In the genomic region with DNA sequence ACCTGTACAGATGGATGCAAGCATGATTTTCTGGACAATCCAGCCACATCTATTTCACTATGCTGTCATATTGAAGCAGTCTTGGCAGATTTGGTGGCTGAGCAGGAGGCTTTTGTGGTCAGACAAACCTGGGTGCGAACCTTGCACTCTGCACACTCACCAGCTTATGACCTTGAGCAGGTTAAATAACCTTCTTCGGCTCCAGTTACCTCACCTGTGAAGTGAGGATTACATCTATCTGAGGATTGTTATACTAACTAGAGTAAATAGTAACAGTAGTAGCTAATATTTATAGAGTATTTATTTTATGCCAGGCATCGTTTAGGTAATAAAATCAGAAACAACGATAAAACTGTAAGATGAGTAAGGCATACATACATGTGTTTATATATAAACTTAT, we compare ENCODE assay signal across 1 cellular context.
TF ChIP-seq lines count a peak whose summit lies in the region.

No MANE protein-coding gene starts in this region.

TF ChIP-seq in HepG2, 621 proteins besides CTCF, POLR2A, EP300 and RAD21 (continued from another document and continues in another):
- TF ChIP-seq, protein P1, sequence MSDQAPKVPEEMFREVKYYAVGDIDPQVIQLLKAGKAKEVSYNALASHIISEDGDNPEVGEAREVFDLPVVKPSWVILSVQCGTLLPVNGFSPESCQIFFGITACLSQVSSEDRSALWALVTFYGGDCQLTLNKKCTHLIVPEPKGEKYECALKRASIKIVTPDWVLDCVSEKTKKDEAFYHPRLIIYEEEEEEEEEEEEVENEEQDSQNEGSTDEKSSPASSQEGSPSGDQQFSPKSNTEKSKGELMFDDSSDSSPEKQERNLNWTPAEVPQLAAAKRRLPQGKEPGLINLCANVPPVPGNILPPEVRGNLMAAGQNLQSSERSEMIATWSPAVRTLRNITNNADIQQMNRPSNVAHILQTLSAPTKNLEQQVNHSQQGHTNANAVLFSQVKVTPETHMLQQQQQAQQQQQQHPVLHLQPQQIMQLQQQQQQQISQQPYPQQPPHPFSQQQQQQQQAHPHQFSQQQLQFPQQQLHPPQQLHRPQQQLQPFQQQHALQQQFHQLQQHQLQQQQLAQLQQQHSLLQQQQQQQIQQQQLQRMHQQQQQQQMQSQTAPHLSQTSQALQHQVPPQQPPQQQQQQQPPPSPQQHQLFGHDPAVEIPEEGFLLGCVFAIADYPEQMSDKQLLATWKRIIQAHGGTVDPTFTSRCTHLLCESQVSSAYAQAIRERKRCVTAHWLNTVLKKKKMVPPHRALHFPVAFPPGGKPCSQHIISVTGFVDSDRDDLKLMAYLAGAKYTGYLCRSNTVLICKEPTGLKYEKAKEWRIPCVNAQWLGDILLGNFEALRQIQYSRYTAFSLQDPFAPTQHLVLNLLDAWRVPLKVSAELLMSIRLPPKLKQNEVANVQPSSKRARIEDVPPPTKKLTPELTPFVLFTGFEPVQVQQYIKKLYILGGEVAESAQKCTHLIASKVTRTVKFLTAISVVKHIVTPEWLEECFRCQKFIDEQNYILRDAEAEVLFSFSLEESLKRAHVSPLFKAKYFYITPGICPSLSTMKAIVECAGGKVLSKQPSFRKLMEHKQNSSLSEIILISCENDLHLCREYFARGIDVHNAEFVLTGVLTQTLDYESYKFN (CRISPR knock-in tag; conservative IDR thresholded peaks at IDR 0.05), result peak; percentile 57; the same call in 1 of the 2 replicates
- TF ChIP-seq, protein P2, sequence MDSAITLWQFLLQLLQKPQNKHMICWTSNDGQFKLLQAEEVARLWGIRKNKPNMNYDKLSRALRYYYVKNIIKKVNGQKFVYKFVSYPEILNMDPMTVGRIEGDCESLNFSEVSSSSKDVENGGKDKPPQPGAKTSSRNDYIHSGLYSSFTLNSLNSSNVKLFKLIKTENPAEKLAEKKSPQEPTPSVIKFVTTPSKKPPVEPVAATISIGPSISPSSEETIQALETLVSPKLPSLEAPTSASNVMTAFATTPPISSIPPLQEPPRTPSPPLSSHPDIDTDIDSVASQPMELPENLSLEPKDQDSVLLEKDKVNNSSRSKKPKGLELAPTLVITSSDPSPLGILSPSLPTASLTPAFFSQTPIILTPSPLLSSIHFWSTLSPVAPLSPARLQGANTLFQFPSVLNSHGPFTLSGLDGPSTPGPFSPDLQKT (CRISPR knock-in tag; IDR thresholded peaks at IDR 0.05; ENCODE audit: borderline replicate concordance), result no peak
- no peak for TF ChIP-seq FOXP1 (IDR thresholded peaks at IDR 0.05)
- TF ChIP-seq FOXP1 (CRISPR knock-in tag; IDR thresholded peaks at IDR 0.05), result 0 out of 2 replicates have a peak, but pooled peaks have one; percentile 29
- no peak for TF ChIP-seq ZC3H4 (CRISPR knock-in tag; IDR thresholded peaks at IDR 0.05; ENCODE audit: borderline replicate concordance)
- no peak for TF ChIP-seq SOX6 (IDR thresholded peaks at IDR 0.05)
- TF ChIP-seq SOX6 (CRISPR knock-in tag; IDR thresholded peaks at IDR 0.05), result peak; percentile 58
- TF ChIP-seq, protein P3, sequence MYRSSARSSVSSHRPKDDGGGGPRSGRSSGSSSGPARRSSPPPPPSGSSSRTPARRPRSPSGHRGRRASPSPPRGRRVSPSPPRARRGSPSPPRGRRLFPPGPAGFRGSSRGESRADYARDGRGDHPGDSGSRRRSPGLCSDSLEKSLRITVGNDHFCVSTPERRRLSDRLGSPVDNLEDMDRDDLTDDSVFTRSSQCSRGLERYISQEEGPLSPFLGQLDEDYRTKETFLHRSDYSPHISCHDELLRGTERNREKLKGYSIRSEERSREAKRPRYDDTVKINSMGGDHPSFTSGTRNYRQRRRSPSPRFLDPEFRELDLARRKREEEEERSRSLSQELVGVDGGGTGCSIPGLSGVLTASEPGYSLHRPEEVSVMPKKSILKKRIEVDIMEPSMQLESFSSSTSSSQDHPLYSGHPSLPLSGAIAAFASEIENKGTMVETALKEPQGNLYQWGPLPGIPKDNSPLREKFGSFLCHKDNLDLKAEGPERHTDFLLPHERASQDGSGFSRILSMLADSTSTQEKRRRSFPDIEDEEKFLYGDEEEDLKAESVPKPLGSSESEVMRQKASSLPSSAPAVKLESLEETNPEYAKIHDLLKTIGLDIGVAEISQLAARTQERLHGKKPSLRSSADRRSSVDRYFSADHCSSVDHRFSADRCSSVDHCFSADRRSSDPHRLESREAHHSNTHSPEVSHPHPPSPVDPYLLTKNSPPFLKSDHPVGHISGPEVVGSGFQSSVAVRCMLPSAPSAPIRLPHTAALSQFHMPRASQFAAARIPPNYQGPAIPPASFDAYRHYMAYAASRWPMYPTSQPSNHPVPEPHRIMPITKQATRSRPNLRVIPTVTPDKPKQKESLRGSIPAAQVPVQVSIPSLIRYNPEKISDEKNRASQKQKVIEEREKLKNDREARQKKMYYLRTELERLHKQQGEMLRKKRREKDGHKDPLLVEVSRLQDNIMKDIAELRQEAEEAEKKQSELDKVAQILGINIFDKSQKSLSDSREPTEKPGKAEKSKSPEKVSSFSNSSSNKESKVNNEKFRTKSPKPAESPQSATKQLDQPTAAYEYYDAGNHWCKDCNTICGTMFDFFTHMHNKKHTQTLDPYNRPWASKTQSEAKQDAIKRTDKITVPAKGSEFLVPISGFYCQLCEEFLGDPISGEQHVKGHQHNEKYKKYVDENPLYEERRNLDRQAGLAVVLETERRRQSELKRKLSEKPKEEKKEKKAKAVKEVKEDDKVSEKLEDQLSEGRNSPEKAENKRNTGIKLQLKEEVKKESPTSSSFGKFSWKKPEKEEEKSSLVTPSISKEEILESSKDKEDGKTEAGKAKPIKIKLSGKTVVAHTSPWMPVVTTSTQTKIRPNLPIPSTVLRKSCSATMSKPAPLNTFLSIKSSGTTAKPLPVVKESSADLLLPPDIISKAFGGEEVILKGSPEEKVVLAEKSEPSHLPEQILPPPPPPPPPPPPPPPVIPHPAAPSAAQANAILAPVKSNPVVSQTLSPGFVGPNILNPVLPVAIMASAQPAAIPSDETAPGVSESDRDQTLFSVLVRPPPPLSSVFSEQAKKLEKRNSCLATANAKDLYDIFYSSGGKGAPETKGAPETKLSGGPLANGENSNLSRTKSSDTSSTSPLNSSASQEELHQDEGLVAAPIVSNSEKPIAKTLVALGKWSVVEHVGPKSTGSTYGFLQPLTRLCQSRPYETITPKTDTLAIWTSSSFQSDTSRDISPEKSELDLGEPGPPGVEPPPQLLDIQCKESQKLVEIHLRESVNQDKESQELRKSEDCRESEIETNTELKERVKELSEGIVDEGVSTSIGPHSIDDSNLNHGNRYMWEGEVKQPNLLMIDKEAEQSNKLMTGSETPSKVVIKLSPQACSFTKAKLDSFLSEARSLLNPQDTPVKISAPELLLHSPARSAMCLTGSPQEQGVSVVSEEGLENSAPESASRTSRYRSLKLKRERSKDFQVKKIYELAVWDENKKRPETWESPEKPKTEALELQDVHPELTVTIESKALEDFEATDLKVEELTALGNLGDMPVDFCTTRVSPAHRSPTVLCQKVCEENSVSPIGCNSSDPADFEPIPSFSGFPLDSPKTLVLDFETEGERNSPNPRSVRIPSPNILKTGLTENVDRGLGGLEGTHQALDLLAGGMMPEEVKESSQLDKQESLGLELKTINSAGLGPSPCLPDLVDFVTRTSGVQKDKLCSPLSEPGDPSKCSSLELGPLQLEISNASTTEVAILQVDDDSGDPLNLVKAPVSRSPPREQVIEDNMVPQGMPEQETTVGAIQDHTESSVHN (CRISPR knock-in tag; IDR thresholded peaks at IDR 0.05), result no peak
- TF ChIP-seq FOXA3 (CRISPR knock-in tag; IDR thresholded peaks at IDR 0.05), result peak; percentile 39; the same call in 1 of the 2 replicates
- TF ChIP-seq ZMYM4 (CRISPR knock-in tag; IDR thresholded peaks at IDR 0.05), result peak; percentile 71
- TF ChIP-seq ZNF577 (CRISPR knock-in tag; IDR thresholded peaks at IDR 0.05; ENCODE audit: borderline replicate concordance, low read depth), result no peak
- TF ChIP-seq TBP (CRISPR knock-in tag; IDR thresholded peaks at IDR 0.05), result no peak
- peak; percentile 49; the same call in 1 of the 2 replicates for TF ChIP-seq RXRB (CRISPR knock-in tag; IDR thresholded peaks at IDR 0.05; ENCODE audit: borderline replicate concordance)
- TF ChIP-seq, protein P4, sequence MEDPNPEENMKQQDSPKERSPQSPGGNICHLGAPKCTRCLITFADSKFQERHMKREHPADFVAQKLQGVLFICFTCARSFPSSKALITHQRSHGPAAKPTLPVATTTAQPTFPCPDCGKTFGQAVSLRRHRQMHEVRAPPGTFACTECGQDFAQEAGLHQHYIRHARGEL (CRISPR knock-in tag; IDR thresholded peaks at IDR 0.05), result no peak
- no peak for TF ChIP-seq ZNF543 (CRISPR knock-in tag; IDR thresholded peaks at IDR 0.05)
- no peak for TF ChIP-seq RXRA (CRISPR knock-in tag; IDR thresholded peaks at IDR 0.05)
- TF ChIP-seq, protein P5, sequence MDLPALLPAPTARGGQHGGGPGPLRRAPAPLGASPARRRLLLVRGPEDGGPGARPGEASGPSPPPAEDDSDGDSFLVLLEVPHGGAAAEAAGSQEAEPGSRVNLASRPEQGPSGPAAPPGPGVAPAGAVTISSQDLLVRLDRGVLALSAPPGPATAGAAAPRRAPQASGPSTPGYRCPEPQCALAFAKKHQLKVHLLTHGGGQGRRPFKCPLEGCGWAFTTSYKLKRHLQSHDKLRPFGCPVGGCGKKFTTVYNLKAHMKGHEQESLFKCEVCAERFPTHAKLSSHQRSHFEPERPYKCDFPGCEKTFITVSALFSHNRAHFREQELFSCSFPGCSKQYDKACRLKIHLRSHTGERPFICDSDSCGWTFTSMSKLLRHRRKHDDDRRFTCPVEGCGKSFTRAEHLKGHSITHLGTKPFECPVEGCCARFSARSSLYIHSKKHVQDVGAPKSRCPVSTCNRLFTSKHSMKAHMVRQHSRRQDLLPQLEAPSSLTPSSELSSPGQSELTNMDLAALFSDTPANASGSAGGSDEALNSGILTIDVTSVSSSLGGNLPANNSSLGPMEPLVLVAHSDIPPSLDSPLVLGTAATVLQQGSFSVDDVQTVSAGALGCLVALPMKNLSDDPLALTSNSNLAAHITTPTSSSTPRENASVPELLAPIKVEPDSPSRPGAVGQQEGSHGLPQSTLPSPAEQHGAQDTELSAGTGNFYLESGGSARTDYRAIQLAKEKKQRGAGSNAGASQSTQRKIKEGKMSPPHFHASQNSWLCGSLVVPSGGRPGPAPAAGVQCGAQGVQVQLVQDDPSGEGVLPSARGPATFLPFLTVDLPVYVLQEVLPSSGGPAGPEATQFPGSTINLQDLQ (CRISPR knock-in tag; IDR thresholded peaks at IDR 0.05), result no peak
- TF ChIP-seq ZNF292 (CRISPR knock-in tag; IDR thresholded peaks at IDR 0.05; ENCODE audit: borderline replicate concordance, low read depth), result 0 out of 2 replicates have a peak, but pooled peaks have one; percentile 31
- TF ChIP-seq, protein P6, sequence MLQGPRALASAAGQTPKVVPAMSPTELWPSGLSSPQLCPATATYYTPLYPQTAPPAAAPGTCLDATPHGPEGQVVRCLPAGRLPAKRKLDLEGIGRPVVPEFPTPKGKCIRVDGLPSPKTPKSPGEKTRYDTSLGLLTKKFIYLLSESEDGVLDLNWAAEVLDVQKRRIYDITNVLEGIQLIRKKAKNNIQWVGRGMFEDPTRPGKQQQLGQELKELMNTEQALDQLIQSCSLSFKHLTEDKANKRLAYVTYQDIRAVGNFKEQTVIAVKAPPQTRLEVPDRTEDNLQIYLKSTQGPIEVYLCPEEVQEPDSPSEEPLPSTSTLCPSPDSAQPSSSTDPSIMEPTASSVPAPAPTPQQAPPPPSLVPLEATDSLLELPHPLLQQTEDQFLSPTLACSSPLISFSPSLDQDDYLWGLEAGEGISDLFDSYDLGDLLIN (CRISPR knock-in tag; IDR thresholded peaks at IDR 0.05; ENCODE audit: borderline replicate concordance), result no peak
- peak; percentile 38; the same call in 1 of the 2 replicates for TF ChIP-seq REPIN1 (CRISPR knock-in tag; IDR thresholded peaks at IDR 0.05; ENCODE audit: borderline replicate concordance, low read depth)
- TF ChIP-seq NFKB2 (CRISPR knock-in tag; IDR thresholded peaks at IDR 0.05; ENCODE audit: borderline replicate concordance), result no peak
- TF ChIP-seq TAF15 (IDR thresholded peaks at IDR 0.05; ENCODE audit: low read depth, low read length, poor library complexity, severe bottlenecking), result no peak
- 0 out of 2 replicates have a peak, but pooled peaks have one; percentile 18 for TF ChIP-seq CEBPG (CRISPR knock-in tag; IDR thresholded peaks at IDR 0.05)
- TF ChIP-seq CREM (IDR thresholded peaks at IDR 0.05), result 0 out of 2 replicates have a peak, but pooled peaks have one; percentile 19
- TF ChIP-seq CREM (CRISPR knock-in tag; IDR thresholded peaks at IDR 0.05), result no peak
- no peak for TF ChIP-seq NFE2 (CRISPR knock-in tag; IDR thresholded peaks at IDR 0.05)
- TF ChIP-seq SALL1 (CRISPR knock-in tag; IDR thresholded peaks at IDR 0.05), result peak; percentile 70
- no peak for TF ChIP-seq ZNF737 (CRISPR knock-in tag; IDR thresholded peaks at IDR 0.05; ENCODE audit: borderline replicate concordance)
- TF ChIP-seq, protein P7, sequence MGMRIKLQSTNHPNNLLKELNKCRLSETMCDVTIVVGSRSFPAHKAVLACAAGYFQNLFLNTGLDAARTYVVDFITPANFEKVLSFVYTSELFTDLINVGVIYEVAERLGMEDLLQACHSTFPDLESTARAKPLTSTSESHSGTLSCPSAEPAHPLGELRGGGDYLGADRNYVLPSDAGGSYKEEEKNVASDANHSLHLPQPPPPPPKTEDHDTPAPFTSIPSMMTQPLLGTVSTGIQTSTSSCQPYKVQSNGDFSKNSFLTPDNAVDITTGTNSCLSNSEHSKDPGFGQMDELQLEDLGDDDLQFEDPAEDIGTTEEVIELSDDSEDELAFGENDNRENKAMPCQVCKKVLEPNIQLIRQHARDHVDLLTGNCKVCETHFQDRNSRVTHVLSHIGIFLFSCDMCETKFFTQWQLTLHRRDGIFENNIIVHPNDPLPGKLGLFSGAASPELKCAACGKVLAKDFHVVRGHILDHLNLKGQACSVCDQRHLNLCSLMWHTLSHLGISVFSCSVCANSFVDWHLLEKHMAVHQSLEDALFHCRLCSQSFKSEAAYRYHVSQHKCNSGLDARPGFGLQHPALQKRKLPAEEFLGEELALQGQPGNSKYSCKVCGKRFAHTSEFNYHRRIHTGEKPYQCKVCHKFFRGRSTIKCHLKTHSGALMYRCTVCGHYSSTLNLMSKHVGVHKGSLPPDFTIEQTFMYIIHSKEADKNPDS (CRISPR knock-in tag; IDR thresholded peaks at IDR 0.05), result no peak
- no peak for TF ChIP-seq ZNF619 (CRISPR knock-in tag; IDR thresholded peaks at IDR 0.05)
- TF ChIP-seq JUNB (CRISPR knock-in tag; IDR thresholded peaks at IDR 0.05; ENCODE audit: borderline replicate concordance), result no peak
- TF ChIP-seq HES4 (CRISPR knock-in tag; IDR thresholded peaks at IDR 0.05; ENCODE audit: borderline replicate concordance), result no peak
- peak; percentile 19; the same call in 1 of the 2 replicates for TF ChIP-seq HOXA3 (CRISPR knock-in tag; IDR thresholded peaks at IDR 0.05)
- peak; percentile 53; the same call in 1 of the 2 replicates for TF ChIP-seq HNF4G (IDR thresholded peaks at IDR 0.05; ENCODE audit: borderline replicate concordance, low read depth, low read length)
- no peak for TF ChIP-seq HNF4G (CRISPR knock-in tag; IDR thresholded peaks at IDR 0.05; ENCODE audit: borderline replicate concordance, low read depth)
- 0 out of 2 replicates have a peak, but pooled peaks have one; percentile 30 for TF ChIP-seq PITX1 (CRISPR knock-in tag; IDR thresholded peaks at IDR 0.05)
- TF ChIP-seq HNF4A (CRISPR knock-in tag; IDR thresholded peaks at IDR 0.05), result peak; percentile 91
- TF ChIP-seq JUND (CRISPR knock-in tag; IDR thresholded peaks at IDR 0.05), result no peak
- peak; percentile 33; the same call in 1 of the 2 replicates for TF ChIP-seq SOX5 (CRISPR knock-in tag; IDR thresholded peaks at IDR 0.05; ENCODE audit: borderline replicate concordance)
- TF ChIP-seq, protein P8, sequence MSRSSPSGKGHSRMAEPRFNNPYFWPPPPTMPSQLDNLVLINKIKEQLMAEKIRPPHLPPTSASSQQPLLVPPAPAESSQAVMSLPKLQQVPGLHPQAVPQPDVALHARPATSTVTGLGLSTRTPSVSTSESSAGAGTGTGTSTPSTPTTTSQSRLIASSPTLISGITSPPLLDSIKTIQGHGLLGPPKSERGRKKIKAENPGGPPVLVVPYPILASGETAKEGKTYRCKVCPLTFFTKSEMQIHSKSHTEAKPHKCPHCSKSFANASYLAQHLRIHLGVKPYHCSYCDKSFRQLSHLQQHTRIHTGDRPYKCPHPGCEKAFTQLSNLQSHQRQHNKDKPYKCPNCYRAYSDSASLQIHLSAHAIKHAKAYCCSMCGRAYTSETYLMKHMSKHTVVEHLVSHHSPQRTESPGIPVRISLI (CRISPR knock-in tag; IDR thresholded peaks at IDR 0.05; ENCODE audit: borderline replicate concordance), result no peak
